In genomic region chr6:148307400-148307799, GRCh38 we compare ENCODE assay signal across 19 cellular contexts. TPM values are rescaled to one million over a fixed set of nuclear protein-coding genes. Genes with fewer than 3 reads are reported as not detected.
DNase-seq lines count a peak whose midpoint lies in the region; ATAC-seq and TF ChIP-seq lines count a peak whose summit lies in the region.
"Had no signal": no experiment of that assay in that cellular context is flagged by ENCODE, and none has a peak within 500 bp of the region (broad histone marks: within the 10 kb centered on the region; RNA-seq: fewer than 3 reads in every experiment).

No MANE protein-coding gene starts in this region.

- no peaks in the 10 kb centered on the region for H3K27me3 ChIP-seq in Peyer's patch
- H3K27me3 ChIP-seq: pancreas, testis had no signal

- ATAC-seq in HG03565 (IDR thresholded peaks at IDR 0.05; ENCODE audit: unreplicated experiment): no peak
- ATAC-seq: CD8-positive, alpha-beta T cell; naive thymus-derived CD8-positive, alpha-beta T cell had no signal

- DNase-seq in HPDE6-E6E7 (ENCODE audit: extremely low spot score) (peak; percentile 53), NCI-H510A (lab: John Stamatoyannopoulos, UW) (peak; percentile 36), epithelial cell of prostate (ENCODE audit: low read depth, low spot score) (peak; percentile 88), renal cortical epithelial cell (ENCODE audit: low read depth) (peak; percentile 41), Peyer's patch (no peak)
- no peak for DNase-seq in activated CD4-positive, alpha-beta T cell treated with anti-CD3 and anti-CD28 coated beads, Interleukin-2, amount 50 U/mL, for 4 hours
- DNase-seq: activated CD4-positive, alpha-beta T cell treated with anti-CD3 and anti-CD28 coated beads, Interleukin-2, amount 50 U/mL, for 1 hour; activated gamma-delta T cell treated with Interleukin-2 at 50 U/mL for 16 hours; CD8-positive, alpha-beta T cell; foreskin melanocyte; GOT3; naive thymus-derived CD8-positive, alpha-beta T cell; NCI-H446; pancreas; SHP77; T-helper 1 cell; testis had no signal

- no peak for TF ChIP-seq CTCF in Peyer's patch (IDR thresholded peaks at IDR 0.05)

- TF ChIP-seq POLR2A in Peyer's patch (IDR thresholded peaks at IDR 0.05): no peak

- H3K4me3 ChIP-seq in Peyer's patch: no peak overlapping the region
- H3K4me3 ChIP-seq: K562, pancreas, testis had no signal

- H3K9me3 ChIP-seq in Peyer's patch: no peaks in the 10 kb centered on the region
- H3K9me3 ChIP-seq: pancreas, testis had no signal

- H3K27ac ChIP-seq in epithelial cell of prostate (peak overlapping the region; percentile 76), Peyer's patch (no peak overlapping the region)
- H3K27ac ChIP-seq: pancreas, testis had no signal

- H3K4me1 ChIP-seq in Peyer's patch: no peaks in the 10 kb centered on the region
- H3K4me1 ChIP-seq: pancreas, testis had no signal

- no peaks in the 10 kb centered on the region for H3K36me3 ChIP-seq in Peyer's patch
- H3K36me3 ChIP-seq: pancreas had no signal

RNA-seq across cellular contexts. Expression of gene SASH1, which starts 35.2 kb away (rescaled TPM):
- total RNA-seq in renal cortical epithelial cell (12.7 and 87.9 TPM in 2 replicates), Peyer's patch (100 to 1,000 TPM in 1 of 4 donors, 10 to 100 TPM in 3; 17.2 to 141 (median 38.1) TPM)
- total RNA-seq: naive thymus-derived CD8-positive, alpha-beta T cell had no signal

Comparison
In these comparisons a context has a peak if more than half of its experiments do, and no peak if none do; other contexts are left out.
1. DNase-seq: peak in HPDE6-E6E7 (single experiment), NCI-H510A (single experiment), epithelial cell of prostate (single experiment) and renal cortical epithelial cell (single experiment); none in activated CD4-positive, alpha-beta T cell treated with anti-CD3 and anti-CD28 coated beads, Interleukin-2, amount 50 U/mL, for 4 hours (0 of 2) and Peyer's patch (0 of 3).